1 cellular context compared by ENCODE assay signal in genomic region chr10:48612241-48612943, GRCh38.
TF ChIP-seq lines count a peak whose summit lies in the region.

No MANE protein-coding gene starts in this region.

TF ChIP-seq in SK-N-SH treated with all-trans-retinoic acid at 6 μM for 48 hours, 23 proteins besides CTCF, POLR2A, EP300 and RAD21 (continued from another document):
- TF ChIP-seq, protein P1, sequence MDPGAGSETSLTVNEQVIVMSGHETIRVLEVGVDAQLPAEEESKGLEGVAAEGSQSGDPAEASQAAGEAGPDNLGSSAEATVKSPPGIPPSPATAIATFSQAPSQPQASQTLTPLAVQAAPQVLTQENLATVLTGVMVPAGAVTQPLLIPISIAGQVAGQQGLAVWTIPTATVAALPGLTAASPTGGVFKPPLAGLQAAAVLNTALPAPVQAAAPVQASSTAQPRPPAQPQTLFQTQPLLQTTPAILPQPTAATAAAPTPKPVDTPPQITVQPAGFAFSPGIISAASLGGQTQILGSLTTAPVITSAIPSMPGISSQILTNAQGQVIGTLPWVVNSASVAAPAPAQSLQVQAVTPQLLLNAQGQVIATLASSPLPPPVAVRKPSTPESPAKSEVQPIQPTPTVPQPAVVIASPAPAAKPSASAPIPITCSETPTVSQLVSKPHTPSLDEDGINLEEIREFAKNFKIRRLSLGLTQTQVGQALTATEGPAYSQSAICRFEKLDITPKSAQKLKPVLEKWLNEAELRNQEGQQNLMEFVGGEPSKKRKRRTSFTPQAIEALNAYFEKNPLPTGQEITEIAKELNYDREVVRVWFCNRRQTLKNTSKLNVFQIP (CRISPR knock-in tag; IDR thresholded peaks at IDR 0.05; ENCODE audit: borderline replicate concordance, low read depth) = no peak
- TF ChIP-seq ARNTL (CRISPR knock-in tag; IDR thresholded peaks at IDR 0.05; ENCODE audit: borderline replicate concordance, low read depth) (no peak), TCF4 (CRISPR knock-in tag; IDR thresholded peaks at IDR 0.05; ENCODE audit: borderline replicate concordance) (no peak), TSHZ2 (CRISPR knock-in tag; IDR thresholded peaks at IDR 0.05) (no peak), ZNF70 (CRISPR knock-in tag; IDR thresholded peaks at IDR 0.05) (no peak), ZC3H10 (CRISPR knock-in tag; IDR thresholded peaks at IDR 0.05) (no peak), TOX (CRISPR knock-in tag; IDR thresholded peaks at IDR 0.05; ENCODE audit: borderline replicate concordance) (no peak), ESRRG (CRISPR knock-in tag; IDR thresholded peaks at IDR 0.05) (no peak), SNAI2 (CRISPR knock-in tag; IDR thresholded peaks at IDR 0.05) (no peak), ISL1 (CRISPR knock-in tag; IDR thresholded peaks at IDR 0.05) (no peak)
